In genomic region chr12:104478396-104479140, GRCh38 we compare ENCODE assay signal across 8 cellular contexts. TPM values are rescaled to one million over a fixed set of nuclear protein-coding genes. Genes with fewer than 3 reads are reported as not detected.
DNase-seq lines count a peak whose midpoint lies in the region; ATAC-seq and TF ChIP-seq lines count a peak whose summit lies in the region.

No MANE protein-coding gene starts in this region.

- H3K4me1 ChIP-seq in hepatocyte (ENCODE audit: insufficient read depth) = no peaks in the 10 kb centered on the region

- H3K27ac ChIP-seq in hepatocyte = no peak overlapping the region

- no peaks in the 10 kb centered on the region for H4K20me1 ChIP-seq in hepatocyte (ENCODE audit: insufficient read depth, poor library complexity, severe bottlenecking)

- WGBS in hepatocyte (ENCODE audit: low lambda C conversion rate, missing lambda C conversion rate) = 89% methylated on average over 8 of the region's 8 CpGs

- no peaks in the 10 kb centered on the region for H3K36me3 ChIP-seq in hepatocyte (replicated peaks; ENCODE audit: insufficient read depth, low read depth)

- H3K4me2 ChIP-seq in hepatocyte = no peak overlapping the region

- H3K4me3 ChIP-seq in hepatocyte = no peak overlapping the region

- ATAC-seq in activated CD4-positive, CD25-positive, alpha-beta regulatory T cell treated with anti-CD3 and anti-CD28 coated beads, Interleukin-2, amount 50 U/mL, for 24 hours = peak; percentile 76 to 86
- peak; percentile 46 for ATAC-seq in HG02970 (IDR thresholded peaks at IDR 0.05; ENCODE audit: low FRiP score, unreplicated experiment)
- ATAC-seq in esophagus mucosa = peak; percentile 64

- H3K79me2 ChIP-seq in hepatocyte = no peaks in the 10 kb centered on the region

- no peaks in the 10 kb centered on the region for H3K9me2 ChIP-seq in hepatocyte (replicated peaks; ENCODE audit: insufficient read depth)

- no peak for TF ChIP-seq CTCF in hepatocyte (IDR thresholded peaks at IDR 0.05; ENCODE audit: poor library complexity)

- no peaks in the 10 kb centered on the region for H3K9me3 ChIP-seq in hepatocyte (ENCODE audit: low read depth)

- H3K27me3 ChIP-seq in hepatocyte = no peaks in the 10 kb centered on the region

- DNase-seq in activated CD4-positive, CD25-positive, alpha-beta regulatory T cell treated with anti-CD3 and anti-CD28 coated beads, Interleukin-2, amount 50 U/mL, for 72 hours = no peak
- peak; percentile 82 for DNase-seq in RPMI7951 (ENCODE audit: low read depth)
- no peak for DNase-seq in islet precursor cell
- no peak for DNase-seq in stimulated activated CD8-positive, alpha-beta memory T cell treated with anti-CD3 and anti-CD28 coated beads, Interleukin-4, amount 100 ng/mL, for 48 hours
- DNase-seq in hepatocyte (ENCODE audit: low spot score) = no peak

- H2AFZ ChIP-seq in hepatocyte = no peak overlapping the region

RNA-seq across cellular contexts. Expression of gene CHST11, which starts 21.8 kb away (rescaled TPM):
- total RNA-seq in RPMI7951 (2014; rRNA removed; shearing (Covaris generic)) = 36.2 and 38.8 TPM in 2 replicates
- total RNA-seq in esophagus mucosa (7.3 TPM), hepatocyte (4.6 and 5.2 TPM in 2 replicates)
- 8.6 and 8.9 TPM in 2 replicates for polyA plus RNA-seq in hepatocyte
